Comparison of ENCODE assay signal across 1 cellular context in the genomic region with DNA sequence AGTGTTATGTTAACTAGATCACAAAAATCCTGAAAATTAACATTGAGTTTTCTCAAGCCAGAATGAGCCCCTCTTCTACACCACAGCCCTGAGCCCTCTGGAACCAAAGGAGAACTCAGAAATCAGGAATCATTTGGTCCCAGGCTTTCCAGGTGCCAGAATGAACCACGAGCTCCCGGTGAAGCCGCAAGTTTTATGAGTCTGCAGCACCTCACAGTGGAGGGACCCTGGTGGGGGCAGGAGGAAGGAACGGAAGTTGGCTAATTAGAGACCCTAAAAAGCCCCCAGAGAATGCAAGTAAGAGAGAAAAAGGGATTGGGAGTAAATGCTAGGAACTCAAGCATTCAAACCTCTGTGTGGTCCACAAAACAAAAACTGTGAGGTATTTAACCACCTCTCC.
TF ChIP-seq lines count a peak whose summit lies in the region.

No MANE protein-coding gene starts in this region.

TF ChIP-seq in GM23338, 12 proteins besides CTCF, POLR2A, EP300 and RAD21 (continued from another document):
- TF ChIP-seq, protein P1, sequence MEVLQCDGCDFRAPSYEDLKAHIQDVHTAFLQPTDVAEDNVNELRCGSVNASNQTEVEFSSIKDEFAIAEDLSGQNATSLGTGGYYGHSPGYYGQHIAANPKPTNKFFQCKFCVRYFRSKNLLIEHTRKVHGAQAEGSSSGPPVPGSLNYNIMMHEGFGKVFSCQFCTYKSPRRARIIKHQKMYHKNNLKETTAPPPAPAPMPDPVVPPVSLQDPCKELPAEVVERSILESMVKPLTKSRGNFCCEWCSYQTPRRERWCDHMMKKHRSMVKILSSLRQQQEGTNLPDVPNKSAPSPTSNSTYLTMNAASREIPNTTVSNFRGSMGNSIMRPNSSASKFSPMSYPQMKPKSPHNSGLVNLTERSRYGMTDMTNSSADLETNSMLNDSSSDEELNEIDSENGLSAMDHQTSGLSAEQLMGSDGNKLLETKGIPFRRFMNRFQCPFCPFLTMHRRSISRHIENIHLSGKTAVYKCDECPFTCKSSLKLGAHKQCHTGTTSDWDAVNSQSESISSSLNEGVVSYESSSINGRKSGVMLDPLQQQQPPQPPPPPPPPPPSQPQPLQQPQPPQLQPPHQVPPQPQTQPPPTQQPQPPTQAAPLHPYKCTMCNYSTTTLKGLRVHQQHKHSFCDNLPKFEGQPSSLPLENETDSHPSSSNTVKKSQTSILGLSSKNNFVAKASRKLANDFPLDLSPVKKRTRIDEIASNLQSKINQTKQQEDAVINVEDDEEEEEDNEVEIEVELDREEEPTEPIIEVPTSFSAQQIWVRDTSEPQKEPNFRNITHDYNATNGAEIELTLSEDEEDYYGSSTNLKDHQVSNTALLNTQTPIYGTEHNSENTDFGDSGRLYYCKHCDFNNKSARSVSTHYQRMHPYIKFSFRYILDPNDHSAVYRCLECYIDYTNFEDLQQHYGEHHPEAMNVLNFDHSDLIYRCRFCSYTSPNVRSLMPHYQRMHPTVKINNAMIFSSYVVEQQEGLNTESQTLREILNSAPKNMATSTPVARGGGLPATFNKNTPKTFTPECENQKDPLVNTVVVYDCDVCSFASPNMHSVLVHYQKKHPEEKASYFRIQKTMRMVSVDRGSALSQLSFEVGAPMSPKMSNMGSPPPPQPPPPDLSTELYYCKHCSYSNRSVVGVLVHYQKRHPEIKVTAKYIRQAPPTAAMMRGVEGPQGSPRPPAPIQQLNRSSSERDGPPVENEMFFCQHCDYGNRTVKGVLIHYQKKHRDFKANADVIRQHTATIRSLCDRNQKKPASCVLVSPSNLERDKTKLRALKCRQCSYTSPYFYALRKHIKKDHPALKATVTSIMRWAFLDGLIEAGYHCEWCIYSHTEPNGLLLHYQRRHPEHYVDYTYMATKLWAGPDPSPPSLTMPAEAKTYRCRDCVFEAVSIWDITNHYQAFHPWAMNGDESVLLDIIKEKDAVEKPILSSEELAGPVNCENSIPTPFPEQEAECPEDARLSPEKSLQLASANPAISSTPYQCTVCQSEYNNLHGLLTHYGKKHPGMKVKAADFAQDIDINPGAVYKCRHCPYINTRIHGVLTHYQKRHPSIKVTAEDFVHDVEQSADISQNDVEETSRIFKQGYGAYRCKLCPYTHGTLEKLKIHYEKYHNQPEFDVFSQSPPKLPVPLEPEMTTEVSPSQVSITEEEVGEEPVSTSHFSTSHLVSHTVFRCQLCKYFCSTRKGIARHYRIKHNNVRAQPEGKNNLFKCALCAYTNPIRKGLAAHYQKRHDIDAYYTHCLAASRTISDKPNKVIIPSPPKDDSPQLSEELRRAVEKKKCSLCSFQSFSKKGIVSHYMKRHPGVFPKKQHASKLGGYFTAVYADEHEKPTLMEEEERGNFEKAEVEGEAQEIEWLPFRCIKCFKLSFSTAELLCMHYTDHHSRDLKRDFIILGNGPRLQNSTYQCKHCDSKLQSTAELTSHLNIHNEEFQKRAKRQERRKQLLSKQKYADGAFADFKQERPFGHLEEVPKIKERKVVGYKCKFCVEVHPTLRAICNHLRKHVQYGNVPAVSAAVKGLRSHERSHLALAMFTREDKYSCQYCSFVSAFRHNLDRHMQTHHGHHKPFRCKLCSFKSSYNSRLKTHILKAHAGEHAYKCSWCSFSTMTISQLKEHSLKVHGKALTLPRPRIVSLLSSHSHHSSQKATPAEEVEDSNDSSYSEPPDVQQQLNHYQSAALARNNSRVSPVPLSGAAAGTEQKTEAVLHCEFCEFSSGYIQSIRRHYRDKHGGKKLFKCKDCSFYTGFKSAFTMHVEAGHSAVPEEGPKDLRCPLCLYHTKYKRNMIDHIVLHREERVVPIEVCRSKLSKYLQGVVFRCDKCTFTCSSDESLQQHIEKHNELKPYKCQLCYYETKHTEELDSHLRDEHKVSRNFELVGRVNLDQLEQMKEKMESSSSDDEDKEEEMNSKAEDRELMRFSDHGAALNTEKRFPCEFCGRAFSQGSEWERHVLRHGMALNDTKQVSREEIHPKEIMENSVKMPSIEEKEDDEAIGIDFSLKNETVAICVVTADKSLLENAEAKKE (CRISPR knock-in tag; IDR thresholded peaks at IDR 0.05): no peak
- TF ChIP-seq NANOG (IDR thresholded peaks at IDR 0.05; ENCODE audit: borderline replicate concordance) (no peak), REST (IDR thresholded peaks at IDR 0.05; ENCODE audit: unreplicated experiment) (no peak), JUNB (IDR thresholded peaks at IDR 0.05; ENCODE audit: unreplicated experiment) (no peak)
